ENCODE assay signal across 36 cellular contexts in genomic region chr5:146523698-146524097, GRCh38. TPM values are rescaled to one million over a fixed set of nuclear protein-coding genes. Genes with fewer than 3 reads are reported as not detected.
"Had no signal": no experiment of that assay in that cellular context is flagged by ENCODE, and none has a peak within 500 bp of the region (broad histone marks: within the 10 kb centered on the region; RNA-seq: fewer than 3 reads in every experiment).

No MANE protein-coding gene starts in this region.

- H3K4me1 ChIP-seq: adrenal gland, body of pancreas, breast epithelium had no signal

- H3K4me3 ChIP-seq: adrenal gland, body of pancreas, breast epithelium had no signal

- H3K27ac ChIP-seq: adrenal gland, body of pancreas, brain microvascular endothelial cell, breast epithelium, VCaP had no signal

- ATAC-seq: activated CD8-positive, alpha-beta T cell treated with anti-CD3 and anti-CD28 coated beads for 36 hours; activated naive CD4-positive, alpha-beta T cell treated with anti-CD3 and anti-CD28 coated beads, Interleukin-2, amount 50 U/mL, for 72 hours; activated T-cell treated with anti-CD3 and anti-CD28 coated beads, Interleukin-2, amount 50 U/mL, for 4 hours; activated T-cell treated with anti-CD3 and anti-CD28 coated beads, Interleukin-2, amount 50 U/mL, for 72 hours; activated T-helper 17 cell treated with anti-CD3 and anti-CD28 coated beads, Interleukin-2, amount 50 U/mL, for 72 hours; body of pancreas; T-helper 17 cell had no signal

- H3K9me3 ChIP-seq: adrenal gland, body of pancreas, breast epithelium had no signal

- FAIRE-seq: astrocyte, TTC549 had no signal

- H3K36me3 ChIP-seq: adrenal gland, brain microvascular endothelial cell, breast epithelium had no signal

- H3K27me3 ChIP-seq: adrenal gland, body of pancreas, brain microvascular endothelial cell, breast epithelium had no signal

- DNase-seq: activated B cell treated with CpG ODN at 0.5 μM for 24 hours; activated CD4-positive, alpha-beta memory T cell treated with anti-CD3 and anti-CD28 coated beads for 36 hours; activated CD4-positive, alpha-beta T cell treated with anti-CD3 and anti-CD28 coated beads for 4 hours; activated CD4-positive, alpha-beta T cell treated with anti-CD3 and anti-CD28 coated beads, Interleukin-2, amount 10 ng/mL, durations not matched to agents 24 days and 14 days; activated CD4-positive, alpha-beta T cell treated with anti-CD3 and anti-CD28 coated beads, Interleukin-2, amount 50 U/mL, for 1 hour; activated CD4-positive, alpha-beta T cell treated with anti-CD3 and anti-CD28 coated beads, Interleukin-2, amount 50 U/mL, for 4 hours; activated CD4-positive, CD25-positive, alpha-beta regulatory T cell treated with anti-CD3 and anti-CD28 coated beads, Interleukin-2, amount 50 U/mL, for 72 hours; activated CD8-positive, alpha-beta memory T cell treated with anti-CD3 and anti-CD28 coated beads, Interleukin-2, amount 50 U/mL, for 4 hours; activated CD8-positive, alpha-beta T cell treated with anti-CD3 and anti-CD28 coated beads for 36 hours; activated effector memory CD4-positive, alpha-beta T cell treated with anti-CD3 and anti-CD28 coated beads, Interleukin-2, amount 50 U/mL, for 16 hours; activated gamma-delta T cell treated with Interleukin-2 at 50 U/mL for 16 hours; activated naive CD4-positive, alpha-beta T cell; activated naive CD4-positive, alpha-beta T cell treated with anti-CD3 and anti-CD28 coated beads for 36 hours; activated naive CD4-positive, alpha-beta T cell treated with anti-CD3 and anti-CD28 coated beads, Interleukin-2, amount 50 U/mL, for 16 hours; activated naive CD8-positive, alpha-beta T cell treated with anti-CD3 and anti-CD28 coated beads for 36 hours; activated T-cell treated with anti-CD3 and anti-CD28 coated beads for 4 hours; activated T-cell treated with anti-CD3 and anti-CD28 coated beads, Interleukin-2, amount 50 U/mL, for 1 hour; activated T-cell treated with anti-CD3 and anti-CD28 coated beads, Interleukin-2, amount 50 U/mL, for 4 hours; activated T-cell treated with anti-CD3 and anti-CD28 coated beads, Interleukin-2, amount 50 U/mL, for 72 hours; adrenal gland; amniotic stem cell; aorta; body of pancreas; brain microvascular endothelial cell; central memory CD4-positive, alpha-beta T cell; T-helper 17 cell had no signal

RNA-seq across cellular contexts. Expression of gene GPR151, which starts 7.7 kb away (rescaled TPM):
- total RNA-seq: activated B cell treated with CpG ODN at 0.5 μM for 24 hours; activated CD4-positive, alpha-beta memory T cell treated with anti-CD3 and anti-CD28 coated beads for 36 hours; activated CD4-positive, alpha-beta T cell treated with anti-CD3 and anti-CD28 coated beads, Interleukin-2, amount 10 ng/mL, durations not matched to agents 24 days and 14 days; activated CD8-positive, alpha-beta memory T cell treated with anti-CD3 and anti-CD28 coated beads for 36 hours; activated CD8-positive, alpha-beta T cell treated with anti-CD3 and anti-CD28 coated beads for 36 hours; activated naive CD4-positive, alpha-beta T cell treated with anti-CD3 and anti-CD28 coated beads for 36 hours; activated naive CD4-positive, alpha-beta T cell treated with anti-CD3 and anti-CD28 coated beads, Interleukin-2, amount 50 U/mL, for 72 hours; activated naive CD8-positive, alpha-beta T cell treated with anti-CD3 and anti-CD28 coated beads for 36 hours; activated T-cell treated with anti-CD3 and anti-CD28 coated beads, Interleukin-2, amount 50 U/mL, for 4 hours; activated T-cell treated with anti-CD3 and anti-CD28 coated beads, Interleukin-2, amount 50 U/mL, for 72 hours; activated T-helper 1 cell treated with anti-CD3 and anti-CD28 coated beads, Interleukin-12 subunit alpha, Interleukin-12 subunit beta, Interleukin-2, Interleukin-4 antibody, amounts not matched to agents 30 ng/mL and 10 ng/mL and 1 ng/mL, durations not matched to agents 14 hours and 24 hours and 36 hours; activated T-helper 17 cell treated with anti-CD3 and anti-CD28 coated beads, Interleukin-2, amount 50 U/mL, for 72 hours; adrenal gland; astrocyte; body of pancreas; breast epithelium; cardiac septum; T-helper 17 cell; T-helper 2 cell treated with Interferon-gamma antibody and Interleukin-4, amounts not matched to agents 100 ng/mL and 5 ng/mL, for 36 hours had no signal
- polyA plus RNA-seq: adrenal gland, aorta had no signal
